In genomic region chr10:53079283-53079682, GRCh38 we compare ENCODE assay signal across 22 cellular contexts.
"Had no signal": no experiment of that assay in that cellular context is flagged by ENCODE, and none has a peak within 500 bp of the region (broad histone marks: within the 10 kb centered on the region; RNA-seq: fewer than 3 reads in every experiment).

No MANE protein-coding gene starts in this region.

- H3K4me1 ChIP-seq: SJCRH30 had no signal

- H3K27ac ChIP-seq: HL-60, RWPE1, SJCRH30 had no signal

- H3K4me3 ChIP-seq: MG63, SJCRH30 had no signal

- H3K9me3 ChIP-seq: MG63, SJCRH30 had no signal

- DNase-seq: Karpas-422, KG1, MG63, NCI-H1092, NCI-H1105 treated with DMSO at 0.1 percent for 48 hours, NCI-H1417 treated with DMSO at 0.1 percent for 48 hours, NCI-H146, NCI-H1694 treated with DMSO at 0.1 percent for 48 hours, NCI-H1930, NCI-H2081, NCI-H2107, NCI-H2227 treated with DMSO at 0.1 percent for 48 hours, NCI-H524, NCI-H526 treated with DMSO at 0.1 percent for 48 hours, NCI-H774, SHP77 treated with DMSO at 0.1 percent for 48 hours, SJCRH30 had no signal

- ATAC-seq: Panc1, Right ventricle myocardium inferior, SK-N-SH treated with all-trans-retinoic acid at 6 μM for 48 hours had no signal

- H3K36me3 ChIP-seq: MG63, SJCRH30 had no signal

- H3K27me3 ChIP-seq: MG63, SJCRH30 had no signal
